In genomic region chr10:69929575-69929974, GRCh38 we compare ENCODE assay signal across 1 cellular context.
TF ChIP-seq lines count a peak whose summit lies in the region.

No MANE protein-coding gene starts in this region.

TF ChIP-seq in HepG2, 621 proteins besides CTCF, POLR2A, EP300 and RAD21 (continued from another document):
- TF ChIP-seq PRDM15 (CRISPR knock-in tag; IDR thresholded peaks at IDR 0.05) (peak; percentile 85), ADNP (CRISPR knock-in tag; IDR thresholded peaks at IDR 0.05) (no peak)
